35 cellular contexts compared by ENCODE assay signal in genomic region chr10:82847242-82847641, GRCh38.
"Had no signal": no experiment of that assay in that cellular context is flagged by ENCODE, and none has a peak within 500 bp of the region (broad histone marks: within the 10 kb centered on the region; RNA-seq: fewer than 3 reads in every experiment).

No MANE protein-coding gene starts in this region.

- H3K4me2 ChIP-seq: KMS-11 had no signal

- DNase-seq: Karpas-422, Kasumi-1, MG63, MM.1S, NCI-H1048, NCI-H1092, NCI-H1092 treated with DMSO at 0.1 percent for 48 hours, NCI-H1105, NCI-H1105 treated with DMSO at 0.1 percent for 48 hours, NCI-H1417, NCI-H1417 treated with DMSO at 0.1 percent for 48 hours, NCI-H1436, NCI-H1436 treated with DMSO at 0.1 percent for 48 hours, NCI-H146, NCI-H1694, NCI-H1694 treated with DMSO at 0.1 percent for 48 hours, NCI-H187, NCI-H187 treated with DMSO at 0.1 percent for 48 hours, NCI-H1930, NCI-H2029, NCI-H2029 treated with DMSO at 0.1 percent for 48 hours, NCI-H2081, NCI-H2081 treated with DMSO at 0.1 percent for 48 hours, NCI-H2107, NCI-H2171, NCI-H2171 treated with DMSO at 0.1 percent for 48 hours, NCI-H2227 treated with DMSO at 0.1 percent for 48 hours, NCI-H226, NCI-H345, NCI-H446, NCI-H446 treated with DMSO at 0.1 percent for 48 hours, NCI-H510A, NCI-H510A treated with DMSO at 0.1 percent for 48 hours, NCI-H524 had no signal

- H3K27ac ChIP-seq: KMS-11 had no signal

- H3K36me3 ChIP-seq: MG63 had no signal

- H3K9ac ChIP-seq: KMS-11 had no signal

- H3K9me3 ChIP-seq: MG63 had no signal

- H3K27me3 ChIP-seq: MG63 had no signal

- H3K4me3 ChIP-seq: MG63 had no signal
